15 cellular contexts compared by ENCODE assay signal in genomic region chr4:92522371-92522770, GRCh38.
A peak's percentile ranks its signal among the peaks of the same experiment; 100 is the strongest.
DNase-seq lines count a peak whose midpoint lies in the region; ATAC-seq, FAIRE-seq and TF ChIP-seq lines count a peak whose summit lies in the region.
"Had no signal": no experiment of that assay in that cellular context is flagged by ENCODE, and none has a peak within 500 bp of the region (broad histone marks: within the 10 kb centered on the region; RNA-seq: fewer than 3 reads in every experiment).

No MANE protein-coding gene starts in this region.

- H2BK120ac ChIP-seq in H1 (replicated peaks; ENCODE audit: low read depth, low read length) = peak overlapping the region; percentile 80

- H3K14ac ChIP-seq in H1 (ENCODE audit: insufficient read length) = no peak overlapping the region

- POLR2A ChIA-PET in H1 (lab: Charles Lee; ENCODE audit: partially characterized antibody) = interaction anchor here (0.5 to 3.5 kb wide), 2 partner anchors 11 to 186 kb away, joined by 3 to 11 read pairs; no protein-coding TSS in a partner anchor

- peak overlapping the region; percentile 31 for H4K91ac ChIP-seq in H1 (replicated peaks; ENCODE audit: insufficient read length, low read length)

- no peaks in the 10 kb centered on the region for H3K23me2 ChIP-seq in H1 (ENCODE audit: low read depth, low read length)

- peak overlapping the region; percentile 61; the same call in 1 of the 2 replicates for H2BK12ac ChIP-seq in H1 (ENCODE audit: low read depth, low read length)

- no peak overlapping the region for H4K8ac ChIP-seq in H1 (ENCODE audit: extremely low read depth, insufficient read depth, low read length)

- TF ChIP-seq EP300 in H1 (IDR thresholded peaks at IDR 0.05; ENCODE audit: borderline replicate concordance in 1 of 2, low read depth in 2 of 2, low read length in 2 of 2) = no peak

- peak overlapping the region; percentile 94 for H3K27ac ChIP-seq in cardiac muscle cell
- H3K27ac ChIP-seq in H1 (ENCODE audit: low read depth, low read length) = no peak overlapping the region
- H3K27ac ChIP-seq in mesodermal cell (ENCODE audit: low read depth, low read length, severe bottlenecking) = peak overlapping the region; percentile 68
- no peak overlapping the region for H3K27ac ChIP-seq in right atrium auricular region
- H3K27ac ChIP-seq: KMS-11 had no signal

- H3K4me1 ChIP-seq in cardiac muscle cell (ENCODE audit: low read depth) (peaks cover 32% of the 10 kb centered on the region), H1 (replicated peaks in 1 of 4; ENCODE audit: control insufficient read depth in 3 of 4, insufficient read depth in 4 of 4, low read length in 3 of 4) (peaks cover 0 to 17% (median 7%) of the 10 kb centered on the region in 4 experiments; a peak in 4 of 7 replicates), mesodermal cell (ENCODE audit: control insufficient read depth, insufficient read depth, low read length, poor library complexity, severe bottlenecking) (no peaks in the 10 kb centered on the region), right atrium auricular region (no peaks in the 10 kb centered on the region)

- intact Hi-C loops in left ventricle myocardium superior (cut with micrococcal nuclease) = no loop called here

- no peak for FAIRE-seq in H1 (lab: Jason Lieb, UNC)

- WGBS in H1 (ENCODE audit: extremely low coverage in 1 of 2, insufficient coverage in 1 of 2, insufficient read length in 1 of 2, insufficient replicate concordance in 2 of 2, low coverage in 1 of 2, low lambda C conversion rate in 2 of 2, missing lambda C conversion rate in 1 of 2), 2 experiments = 80% methylated on average over 2 of the region's 2 CpGs; no CpG with 5 or more reads in 1 of the 2 experiments
- WGBS in mesodermal cell (ENCODE audit: insufficient coverage in 2 of 2), 2 experiments = 76 to 79% methylated on average over 2 of the region's 2 CpGs

- no peak overlapping the region for H3K23ac ChIP-seq in H1 (ENCODE audit: insufficient read length)

- H3K9me3 ChIP-seq in cardiac muscle cell (ENCODE audit: low read depth) (no peaks in the 10 kb centered on the region), H1 (ENCODE audit: insufficient read depth in 2 of 2, low read depth in 1 of 2, low read length in 1 of 2) (no peaks in the 10 kb centered on the region), mesodermal cell (ENCODE audit: control insufficient read depth, low read length) (no peaks in the 10 kb centered on the region), right atrium auricular region (no peaks in the 10 kb centered on the region)

- H3K27me3 ChIP-seq in cardiac muscle cell (no peaks in the 10 kb centered on the region), H1 (replicated peaks in 1 of 4; ENCODE audit: control insufficient read depth in 3 of 4, extremely low read depth in 1 of 4, insufficient read depth in 3 of 4, low read length in 3 of 4) (no peaks in the 10 kb centered on the region), right atrium auricular region (no peaks in the 10 kb centered on the region)

- no peaks in the 10 kb centered on the region for H3K36me3 ChIP-seq in cardiac muscle cell
- H3K36me3 ChIP-seq in H1 (ENCODE audit: control insufficient read depth in 2 of 4, insufficient read depth in 4 of 4, low read length in 3 of 4) = no peaks in the 10 kb centered on the region; a peak in 1 of 8 replicates
- H3K36me3 ChIP-seq in mesodermal cell (ENCODE audit: control insufficient read depth, insufficient read depth, low read length) = no peaks in the 10 kb centered on the region
- H3K36me3 ChIP-seq in right atrium auricular region = no peaks in the 10 kb centered on the region

- H2BK5ac ChIP-seq in H1 (ENCODE audit: low read depth, low read length) = peak overlapping the region; percentile 63; the same call in 1 of the 2 replicates

- ATAC-seq in left ventricle myocardium superior (no peak), GM19452 (IDR thresholded peaks at IDR 0.05; ENCODE audit: unreplicated experiment) (no peak), GM18511 (IDR thresholded peaks at IDR 0.05; ENCODE audit: unreplicated experiment) (no peak)

- CTCF ChIA-PET in H1 (lab: Charles Lee; ENCODE audit: partially characterized antibody) = no interaction called here

- TF ChIP-seq RAD21 in H1 (IDR thresholded peaks at IDR 0.05 in 1 of 2, conservative IDR thresholded peaks at IDR 0.05 in 1 of 2; ENCODE audit: low read depth in 2 of 2, low read length in 2 of 2) = no peak

- no peaks in the 10 kb centered on the region; the same call in 1 of the 2 replicates for H3K79me1 ChIP-seq in H1 (ENCODE audit: low read depth, low read length)

- no peak overlapping the region for H3K56ac ChIP-seq in H1 (replicated peaks; ENCODE audit: insufficient read length, low read depth, low read length)

- no peak overlapping the region for H2BK15ac ChIP-seq in H1 (ENCODE audit: low read length)

- DNase-seq in cardiac muscle cell (ENCODE audit: low read depth in 1 of 2, low spot score in 1 of 2) (peak in 1 of 2 donors; percentile 70), left ventricle myocardium superior (no peak), H1 (ENCODE audit: low read depth in 1 of 2, low spot score in 2 of 2) (no peak), occipital lobe (lab: John Stamatoyannopoulos, UW) (no peak), right atrium auricular region (ENCODE audit: low spot score) (no peak)
- DNase-seq: 8988T, DMS79 treated with DMSO at 0.1 percent for 48 hours, NCI-H1417, NCI-H187, NCI-H226, NCI-H524 had no signal

- peaks cover 6 to 99% of the 10 kb centered on the region in 2 experiments; a peak in 3 of 4 replicates for H3K79me2 ChIP-seq in H1 (ENCODE audit: control insufficient read depth in 1 of 2, insufficient read depth in 2 of 2, low read length in 2 of 2)

- no peak overlapping the region for H2AFZ ChIP-seq in H1 (ENCODE audit: low read length)

- peaks cover 4 to 8% of the 10 kb centered on the region in 2 experiments for H4K20me1 ChIP-seq in H1 (replicated peaks in 1 of 2; ENCODE audit: control insufficient read depth in 1 of 2, insufficient read depth in 2 of 2, low read length in 2 of 2)

- TF ChIP-seq CTCF in cardiac muscle cell (IDR thresholded peaks at IDR 0.05; ENCODE audit: low read depth, low read length) (no peak), H1 (IDR thresholded peaks at IDR 0.05; ENCODE audit: control extremely low read depth in 1 of 3, insufficient read depth in 1 of 3, low read depth in 1 of 3, low read length in 3 of 3) (no peak), right atrium auricular region (IDR thresholded peaks at IDR 0.05) (no peak)

- no peak overlapping the region for H3K4me2 ChIP-seq in H1 (ENCODE audit: insufficient read depth in 1 of 2, low read depth in 2 of 2, low read length in 2 of 2)
- H3K4me2 ChIP-seq: KMS-11 had no signal

- H3K4ac ChIP-seq in H1 (replicated peaks; ENCODE audit: insufficient read length, low read depth, low read length) = no peak overlapping the region

- H2AK5ac ChIP-seq in H1 (ENCODE audit: low read depth, low read length) = no peak overlapping the region

- TF ChIP-seq POLR2A in H1 (IDR thresholded peaks at IDR 0.05; ENCODE audit: control extremely low read depth in 1 of 2, low read depth in 2 of 2, low read length in 2 of 2) = no peak; a peak in 1 of 3 replicates

- H2BK20ac ChIP-seq in H1 (ENCODE audit: low read length) = no peak overlapping the region

- H3K9ac ChIP-seq in H1 (replicated peaks in 1 of 4; ENCODE audit: extremely low read depth in 1 of 4, low read depth in 3 of 4, low read length in 3 of 4) = no peak overlapping the region
- H3K9ac ChIP-seq: KMS-11 had no signal

- 0 out of 2 replicates have a peak overlapping the region, but pooled peaks have one; percentile 7 for H3K18ac ChIP-seq in H1 (ENCODE audit: extremely low read depth, low read length)

- no peak overlapping the region for H3K4me3 ChIP-seq in cardiac muscle cell
- H3K4me3 ChIP-seq in H1 (ENCODE audit: extremely low read depth in 1 of 4, insufficient read depth in 2 of 4, low read depth in 3 of 4, low read length in 4 of 4) = no peak overlapping the region
- no peak overlapping the region for H3K4me3 ChIP-seq in mesodermal cell (ENCODE audit: extremely low read depth, insufficient read depth, low read length, poor library complexity, severe bottlenecking)
- no peak overlapping the region for H3K4me3 ChIP-seq in right atrium auricular region

- H4K5ac ChIP-seq in H1 (ENCODE audit: insufficient read length, low read depth, low read length) = no peak overlapping the region

TF ChIP-seq in H1, 55 proteins besides CTCF, POLR2A, EP300 and RAD21 (continues in another document):
- TF ChIP-seq CTBP2 (IDR thresholded peaks at IDR 0.05; ENCODE audit: borderline replicate concordance, insufficient read depth, insufficient read length, low read length) = no peak
- TF ChIP-seq HDAC6 (IDR thresholded peaks at IDR 0.05; ENCODE audit: low read depth, low read length) = no peak
- TF ChIP-seq POLR2AphosphoS5 (IDR thresholded peaks at IDR 0.05; ENCODE audit: low read depth, low read length) = no peak
- TF ChIP-seq KDM4A (IDR thresholded peaks at IDR 0.05; ENCODE audit: low read depth, low read length, severe bottlenecking) = no peak
- TF ChIP-seq TEAD4 (IDR thresholded peaks at IDR 0.05; ENCODE audit: low read depth, low read length) = no peak
- TF ChIP-seq SP1 (IDR thresholded peaks at IDR 0.05; ENCODE audit: low read depth, low read length) = no peak
- no peak for TF ChIP-seq SIRT6 (IDR thresholded peaks at IDR 0.05; ENCODE audit: low read length)
- no peak for TF ChIP-seq HDAC2 (IDR thresholded peaks at IDR 0.05; ENCODE audit: borderline replicate concordance in 1 of 2, low read depth in 2 of 2, low read length in 2 of 2)
- no peak for TF ChIP-seq ATF2 (IDR thresholded peaks at IDR 0.05; ENCODE audit: low read length)
- TF ChIP-seq BRCA1 (IDR thresholded peaks at IDR 0.05; ENCODE audit: low read depth, low read length) = no peak
- no peak for TF ChIP-seq GTF2F1 (IDR thresholded peaks at IDR 0.05; ENCODE audit: borderline replicate concordance, low read depth, low read length)
- TF ChIP-seq SP2 (IDR thresholded peaks at IDR 0.05; ENCODE audit: low read length) = no peak
- TF ChIP-seq MAX (IDR thresholded peaks at IDR 0.05) = no peak
- no peak for TF ChIP-seq TAF7 (optimal IDR thresholded peaks at IDR 0.05; ENCODE audit: borderline replicate concordance, low read depth, low read length)

Comparison
In these comparisons a context has a peak if more than half of its experiments do, and no peak if none do; other contexts are left out.
1. H3K27ac ChIP-seq: peak in cardiac muscle cell (single experiment) and mesodermal cell (single experiment); none in H1 (single experiment) and right atrium auricular region (0 of 2).